In genomic region chr1:147550302-147550937, GRCh38 we compare ENCODE assay signal across 31 cellular contexts.
"Had no signal": no experiment of that assay in that cellular context is flagged by ENCODE, and none has a peak within 500 bp of the region (broad histone marks: within the 10 kb centered on the region; RNA-seq: fewer than 3 reads in every experiment).

No MANE protein-coding gene starts in this region.

- H3K27me3 Mint-ChIP-seq: activated naive CD8-positive, alpha-beta T cell treated with anti-CD3 and anti-CD28 coated beads for 36 hours had no signal

- H3K4me1 ChIP-seq: ascending aorta, foreskin keratinocyte had no signal

- ATAC-seq: activated CD8-positive, alpha-beta memory T cell treated with anti-CD3 and anti-CD28 coated beads, Interleukin-2, amount 10 ng/mL, durations not matched to agents 7 days and 5 days; foreskin keratinocyte; T-helper 17 cell; WTC11 had no signal

- H3K27ac ChIP-seq: ascending aorta, brain microvascular endothelial cell, coronary artery, dorsolateral prefrontal cortex, esophagus muscularis mucosa, foreskin keratinocyte, hepatocyte had no signal

- H3K9me3 ChIP-seq: ascending aorta, esophagus muscularis mucosa, gastrocnemius medialis, heart left ventricle had no signal

- H2AFZ ChIP-seq: hepatocyte had no signal

- H3K4me3 ChIP-seq: ascending aorta, coronary artery, dorsolateral prefrontal cortex, esophagus muscularis mucosa, gastrocnemius medialis, heart left ventricle, hepatocyte had no signal

- H3K4me2 ChIP-seq: hepatocyte had no signal

- H3K36me3 Mint-ChIP-seq: activated CD8-positive, alpha-beta memory T cell treated with anti-CD3 and anti-CD28 coated beads, Interleukin-2, amount 10 ng/mL, durations not matched to agents 7 days and 5 days; activated naive CD4-positive, alpha-beta T cell treated with anti-CD3 and anti-CD28 coated beads, Interleukin-2, amount 10 ng/mL, durations not matched to agents 7 days and 5 days; WTC11 had no signal

- H3K27ac Mint-ChIP-seq: activated CD4-positive, alpha-beta memory T cell treated with anti-CD3 and anti-CD28 coated beads, Interleukin-2, amount 10 ng/mL, durations not matched to agents 7 days and 5 days; activated CD8-positive, alpha-beta memory T cell treated with anti-CD3 and anti-CD28 coated beads, Interleukin-2, amount 10 ng/mL, durations not matched to agents 7 days and 5 days; activated naive CD4-positive, alpha-beta T cell treated with anti-CD3 and anti-CD28 coated beads, Interleukin-2, amount 10 ng/mL, durations not matched to agents 7 days and 5 days; activated T-helper 1 cell treated with anti-CD3 and anti-CD28 coated beads, Interleukin-12 subunit alpha, Interleukin-12 subunit beta, Interleukin-2, Interleukin-4 antibody, amounts not matched to agents 30 ng/mL and 10 ng/mL and 1 ng/mL, durations not matched to agents 14 hours and 24 hours and 36 hours; activated T-helper 2 cell treated with anti-CD3 and anti-CD28 coated beads, Interferon-gamma antibody, Interleukin-2, Interleukin-4, amounts not matched to agents 10 μg/mL and 5 μg/mL and 100 μg/mL, durations not matched to agents 14 hours and 24 hours and 36 hours; dendritic cell treated with granulocyte-macrophage colony-stimulating factor and Interleukin-4, amounts not matched to agents 40 ng/mL and 50 ng/mL, for 4 days; T-helper 17 cell; T-helper 2 cell treated with Interferon-gamma antibody and Interleukin-4, amounts not matched to agents 5 μg/mL and 100 μg/mL, for 36 hours; WTC11 had no signal

- H3K4me3 Mint-ChIP-seq: activated CD4-positive, alpha-beta memory T cell treated with anti-CD3 and anti-CD28 coated beads, Interleukin-2, amount 10 ng/mL, durations not matched to agents 7 days and 5 days; activated CD4-positive, alpha-beta T cell treated with anti-CD3 and anti-CD28 coated beads, Interleukin-2, amount 10 ng/mL, durations not matched to agents 7 days and 5 days; activated CD8-positive, alpha-beta memory T cell treated with anti-CD3 and anti-CD28 coated beads, Interleukin-2, amount 10 ng/mL, durations not matched to agents 7 days and 5 days; activated naive CD4-positive, alpha-beta T cell treated with anti-CD3 and anti-CD28 coated beads, Interleukin-2, amount 10 ng/mL, durations not matched to agents 7 days and 5 days; activated naive CD8-positive, alpha-beta T cell treated with anti-CD3 and anti-CD28 coated beads for 36 hours; activated T-helper 1 cell treated with anti-CD3 and anti-CD28 coated beads, Interleukin-12 subunit alpha, Interleukin-12 subunit beta, Interleukin-2, Interleukin-4 antibody, amounts not matched to agents 30 ng/mL and 10 ng/mL and 1 ng/mL, durations not matched to agents 14 hours and 24 hours and 36 hours; central memory CD8-positive, alpha-beta T cell; dendritic cell treated with granulocyte-macrophage colony-stimulating factor and Interleukin-4, amounts not matched to agents 40 ng/mL and 50 ng/mL, for 4 days; T-helper 17 cell; T-helper 2 cell treated with Interferon-gamma antibody and Interleukin-4, amounts not matched to agents 5 μg/mL and 100 μg/mL, for 36 hours; WTC11 had no signal

- H3K27me3 ChIP-seq: ascending aorta, brain microvascular endothelial cell, dorsolateral prefrontal cortex, esophagus muscularis mucosa, gastrocnemius medialis, heart left ventricle, hepatocyte had no signal

- DNase-seq: activated CD4-positive, alpha-beta memory T cell treated with anti-CD3 and anti-CD28 coated beads, Interleukin-2, amount 10 ng/mL, durations not matched to agents 7 days and 5 days; activated CD4-positive, alpha-beta T cell treated with anti-CD3 and anti-CD28 coated beads for 1 hour; activated CD4-positive, alpha-beta T cell treated with anti-CD3 and anti-CD28 coated beads, Interleukin-2, amount 10 ng/mL, durations not matched to agents 7 days and 5 days; activated CD4-positive, alpha-beta T cell treated with anti-CD3 and anti-CD28 coated beads, Interleukin-2, amount 50 U/mL, for 4 hours; activated CD8-positive, alpha-beta memory T cell treated with anti-CD3 and anti-CD28 coated beads, Interleukin-2, amount 10 ng/mL, durations not matched to agents 7 days and 5 days; activated CD8-positive, alpha-beta memory T cell treated with anti-CD3 and anti-CD28 coated beads, Interleukin-2, amount 50 U/mL, for 4 hours; activated effector memory CD4-positive, alpha-beta T cell treated with anti-CD3 and anti-CD28 coated beads, Interleukin-2, amount 50 U/mL, for 16 hours; activated naive CD4-positive, alpha-beta T cell treated with anti-CD3 and anti-CD28 coated beads, Interleukin-2, amount 10 ng/mL, durations not matched to agents 7 days and 5 days; activated naive CD8-positive, alpha-beta T cell treated with anti-CD3 and anti-CD28 coated beads for 36 hours; activated T-cell treated with anti-CD3 and anti-CD28 coated beads, Interleukin-2, amount 50 U/mL, for 1 hour; brain microvascular endothelial cell; dorsolateral prefrontal cortex; effector memory CD4-positive, alpha-beta T cell; erythroblast; foreskin keratinocyte; glutamatergic neuron; heart left ventricle; T-helper 1 cell; T-helper 17 cell; T1000 had no signal

- H3K36me3 ChIP-seq: ascending aorta, brain microvascular endothelial cell, esophagus muscularis mucosa, gastrocnemius medialis, heart left ventricle had no signal

- H3K9me3 Mint-ChIP-seq: activated CD4-positive, alpha-beta memory T cell treated with anti-CD3 and anti-CD28 coated beads, Interleukin-2, amount 10 ng/mL, durations not matched to agents 7 days and 5 days; activated CD4-positive, alpha-beta T cell treated with anti-CD3 and anti-CD28 coated beads, Interleukin-2, amount 10 ng/mL, durations not matched to agents 7 days and 5 days; activated naive CD4-positive, alpha-beta T cell treated with anti-CD3 and anti-CD28 coated beads, Interleukin-2, amount 10 ng/mL, durations not matched to agents 7 days and 5 days; activated naive CD8-positive, alpha-beta T cell treated with anti-CD3 and anti-CD28 coated beads for 36 hours; activated T-helper 1 cell treated with anti-CD3 and anti-CD28 coated beads, Interleukin-12 subunit alpha, Interleukin-12 subunit beta, Interleukin-2, Interleukin-4 antibody, amounts not matched to agents 30 ng/mL and 10 ng/mL and 1 ng/mL, durations not matched to agents 14 hours and 24 hours and 36 hours; activated T-helper 2 cell treated with anti-CD3 and anti-CD28 coated beads, Interferon-gamma antibody, Interleukin-2, Interleukin-4, amounts not matched to agents 10 μg/mL and 5 μg/mL and 100 μg/mL, durations not matched to agents 14 hours and 24 hours and 36 hours; central memory CD8-positive, alpha-beta T cell; dendritic cell treated with granulocyte-macrophage colony-stimulating factor and Interleukin-4, amounts not matched to agents 40 ng/mL and 50 ng/mL, for 4 days; T-helper 2 cell treated with Interferon-gamma antibody and Interleukin-4, amounts not matched to agents 5 μg/mL and 100 μg/mL, for 36 hours; WTC11 had no signal
